8 cellular contexts compared by ENCODE assay signal in the genomic region with DNA sequence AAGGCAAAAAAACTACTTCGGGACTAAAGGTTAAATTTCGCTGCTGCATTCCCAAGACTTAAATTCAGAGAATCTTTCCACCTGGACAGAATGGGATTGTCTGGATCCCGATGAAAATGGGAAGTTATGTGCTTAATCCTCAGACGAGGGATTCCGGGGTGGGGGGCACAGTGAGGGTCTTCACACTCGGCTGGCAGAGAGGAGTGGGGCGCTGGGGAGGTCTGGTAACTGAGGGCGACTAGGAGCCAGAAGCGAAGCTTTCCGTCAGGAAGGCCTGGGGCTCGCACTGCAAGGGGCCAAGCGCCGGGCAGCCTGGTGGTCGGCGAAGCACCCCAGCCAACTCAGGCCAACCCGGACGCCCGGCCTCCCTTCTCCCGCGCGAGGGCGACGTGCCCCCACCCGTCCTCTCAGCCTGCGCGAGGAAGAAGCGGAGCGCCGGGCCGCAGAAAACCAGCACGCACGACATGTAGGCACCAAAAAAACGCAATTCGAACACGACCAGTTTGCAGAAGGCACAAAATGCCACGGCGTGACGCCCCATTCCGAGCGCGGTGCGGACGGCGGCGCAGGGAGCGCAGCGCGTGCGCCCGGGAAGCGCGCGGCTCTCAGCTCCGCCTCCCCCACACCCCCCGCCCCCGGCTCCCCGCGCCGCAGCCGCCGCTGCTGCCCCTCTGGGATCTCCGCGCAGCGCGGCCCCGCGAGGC.
DNase-seq lines count a peak whose midpoint lies in the region; ATAC-seq and TF ChIP-seq lines count a peak whose summit lies in the region.

No MANE protein-coding gene starts in this region.

- H3K4me2 ChIP-seq in neuronal stem cell (ENCODE audit: insufficient read depth, low read length, poor library complexity, severe bottlenecking), result peak overlapping the region; percentile 90

- peak overlapping the region; percentile 98 for H3K18ac ChIP-seq in neuronal stem cell (ENCODE audit: low read length)

- peaks cover 38% of the 10 kb centered on the region for H3K4me1 Mint-ChIP-seq in activated CD4-positive, alpha-beta T cell treated with anti-CD3 and anti-CD28 coated beads for 36 hours
- peaks cover 45% of the 10 kb centered on the region for H3K4me1 Mint-ChIP-seq in activated CD8-positive, alpha-beta T cell treated with anti-CD3 and anti-CD28 coated beads, Interleukin-2, amount 10 ng/mL, durations not matched to agents 7 days and 5 days (ENCODE audit: low read depth)

- H3K27ac Mint-ChIP-seq in activated CD4-positive, alpha-beta T cell treated with anti-CD3 and anti-CD28 coated beads for 36 hours, result peak overlapping the region; percentile 98
- peak overlapping the region; percentile 95 for H3K27ac Mint-ChIP-seq in activated CD8-positive, alpha-beta T cell treated with anti-CD3 and anti-CD28 coated beads, Interleukin-2, amount 10 ng/mL, durations not matched to agents 7 days and 5 days

- POLR2A ChIA-PET in activated CD4-positive, alpha-beta T cell treated with anti-CD3 and anti-CD28 coated beads for 36 hours (lab: Charles Lee), result interaction anchor here (0.6 kb wide), 1 partner anchor 207 kb away, joined by 6 read pairs; no protein-coding TSS in a partner anchor
- POLR2A ChIA-PET in activated CD8-positive, alpha-beta T cell treated with anti-CD3 and anti-CD28 coated beads, Interleukin-2, amount 10 ng/mL, durations not matched to agents 7 days and 5 days (lab: Charles Lee), result interaction anchor here (0.5 to 1.9 kb wide), 11 partner anchors 10 to 190 kb away, joined by 3 to 12 read pairs (median 4); a partner anchor contains a TSS

- H3K79me1 ChIP-seq in neuronal stem cell (ENCODE audit: low read depth, low read length), result no peaks in the 10 kb centered on the region

- no peak overlapping the region for H2AK5ac ChIP-seq in neuronal stem cell (ENCODE audit: low read depth, low read length)

- peak overlapping the region; percentile 98 for H2BK5ac ChIP-seq in neuronal stem cell (ENCODE audit: low read length)

- H3K36me3 Mint-ChIP-seq in activated CD4-positive, alpha-beta T cell treated with anti-CD3 and anti-CD28 coated beads for 36 hours (ENCODE audit: low read depth), result peaks cover 19% of the 10 kb centered on the region
- peaks cover 19% of the 10 kb centered on the region for H3K36me3 Mint-ChIP-seq in activated CD8-positive, alpha-beta T cell treated with anti-CD3 and anti-CD28 coated beads, Interleukin-2, amount 10 ng/mL, durations not matched to agents 7 days and 5 days (ENCODE audit: low read depth)

- H3K4me3 ChIP-seq in HUES64 (ENCODE audit: low read length) (peak overlapping the region; percentile 85), fibroblast of villous mesenchyme (ENCODE audit: low read depth, low read length) (peak overlapping the region; percentile 78), neuronal stem cell (ENCODE audit: low read length in 2 of 2) (peak overlapping the region; percentile 86 to 87)

- H4K8ac ChIP-seq in neuronal stem cell (ENCODE audit: low read depth, low read length), result no peak overlapping the region

- peak overlapping the region; percentile 92 for H2AFZ ChIP-seq in neuronal stem cell (ENCODE audit: low read length)

- peaks cover 2% of the 10 kb centered on the region for H3K27me3 Mint-ChIP-seq in activated CD4-positive, alpha-beta T cell treated with anti-CD3 and anti-CD28 coated beads for 36 hours
- H3K27me3 Mint-ChIP-seq in activated CD8-positive, alpha-beta T cell treated with anti-CD3 and anti-CD28 coated beads, Interleukin-2, amount 10 ng/mL, durations not matched to agents 7 days and 5 days (ENCODE audit: low read depth), result no peaks in the 10 kb centered on the region

- H3K4me3 Mint-ChIP-seq in activated CD4-positive, alpha-beta T cell treated with anti-CD3 and anti-CD28 coated beads for 36 hours, result peak overlapping the region; percentile 93
- peak overlapping the region; percentile 91 for H3K4me3 Mint-ChIP-seq in activated CD8-positive, alpha-beta T cell treated with anti-CD3 and anti-CD28 coated beads, Interleukin-2, amount 10 ng/mL, durations not matched to agents 7 days and 5 days

- peak overlapping the region; percentile 90 for H3K27ac ChIP-seq in HUES64 (ENCODE audit: low read depth, low read length)
- H3K27ac ChIP-seq in neuronal stem cell (replicated peaks; ENCODE audit: low read length), result peak overlapping the region; percentile 97

- H3K36me3 ChIP-seq in HUES64 (ENCODE audit: insufficient read depth, low read length) (no peaks in the 10 kb centered on the region), neuronal stem cell (replicated peaks in 1 of 2; ENCODE audit: control insufficient read depth in 2 of 2, insufficient read depth in 2 of 2, low read length in 2 of 2) (no peaks in the 10 kb centered on the region)

- H3K14ac ChIP-seq in neuronal stem cell (ENCODE audit: low read length), result peak overlapping the region; percentile 90

- H3K4me1 ChIP-seq in HUES64 (ENCODE audit: insufficient read depth, low read length) (peaks cover 27% of the 10 kb centered on the region), neuronal stem cell (ENCODE audit: control insufficient read depth in 2 of 2, insufficient read depth in 1 of 2, low read depth in 1 of 2, low read length in 2 of 2) (peaks cover 8 to 10% of the 10 kb centered on the region in 2 donors)

- intact Hi-C loops in activated CD4-positive, alpha-beta T cell treated with anti-CD3 and anti-CD28 coated beads for 36 hours (cut with DNase I, micrococcal nuclease), result loop anchor here (1.0 to 10.0 kb wide), 7 partner anchors 26 to 637 kb away; no protein-coding TSS in a partner anchor

- peak overlapping the region; percentile 96 for H2BK15ac ChIP-seq in neuronal stem cell (ENCODE audit: low read length)

- DNase-seq in activated CD4-positive, alpha-beta T cell treated with anti-CD3 and anti-CD28 coated beads for 36 hours, result no peak
- no peak for DNase-seq in activated CD4-positive, alpha-beta T cell treated with anti-CD3 and anti-CD28 coated beads for 4 hours
- DNase-seq in activated CD8-positive, alpha-beta T cell treated with anti-CD3 and anti-CD28 coated beads, Interleukin-2, amount 10 ng/mL, durations not matched to agents 7 days and 5 days, result peak; percentile 77
- DNase-seq in fibroblast of villous mesenchyme (ENCODE audit: low read depth), result no peak
- DNase-seq in neuronal stem cell (ENCODE audit: low spot score), result peak; percentile 82
- no peak for DNase-seq in 8988T

- H3K23ac ChIP-seq in neuronal stem cell (ENCODE audit: low read depth, low read length, poor library complexity), result peak overlapping the region; percentile 85

- no peak overlapping the region for H4K91ac ChIP-seq in neuronal stem cell (ENCODE audit: low read depth, low read length, poor library complexity)

- peaks cover 11% of the 10 kb centered on the region; the same call in 1 of the 2 replicates for H3K27me3 ChIP-seq in HUES64 (ENCODE audit: insufficient read depth, low read length)
- no peaks in the 10 kb centered on the region for H3K27me3 ChIP-seq in neuronal stem cell (ENCODE audit: control insufficient read depth in 3 of 3, insufficient read depth in 3 of 3, low read depth in 1 of 3, low read length in 3 of 3)

- H3K9me3 ChIP-seq in HUES64 (ENCODE audit: insufficient read depth, low read depth, low read length), result no peaks in the 10 kb centered on the region
- peaks cover 0 to 10% of the 10 kb centered on the region in 2 donors for H3K9me3 ChIP-seq in neuronal stem cell (replicated peaks in 1 of 2; ENCODE audit: control insufficient read depth in 2 of 2, insufficient read depth in 1 of 2, low read depth in 1 of 2, low read length in 2 of 2)

- under 1% methylated on average over 55 of the region's 67 CpGs for WGBS in HUES64
- no CpG with 5 or more reads among the region's 67 CpGs for WGBS in neuronal stem cell (ENCODE audit: extremely low coverage in 2 of 2, insufficient read length in 2 of 2, insufficient replicate concordance in 1 of 2), 2 donors

- CTCF ChIA-PET in activated CD4-positive, alpha-beta T cell treated with anti-CD3 and anti-CD28 coated beads for 36 hours (lab: Charles Lee), result interaction anchor here (0.7 kb wide), 1 partner anchor 321 kb away, joined by 3 read pairs; no protein-coding TSS in a partner anchor
- CTCF ChIA-PET in activated CD8-positive, alpha-beta T cell treated with anti-CD3 and anti-CD28 coated beads, Interleukin-2, amount 10 ng/mL, durations not matched to agents 7 days and 5 days (lab: Charles Lee), result interaction anchor here (1.0 to 1.3 kb wide), 5 partner anchors 10 to 81 kb away, joined by 3 to 5 read pairs (median 3); no protein-coding TSS in a partner anchor

- H3K4ac ChIP-seq in neuronal stem cell (ENCODE audit: low read length), result peak overlapping the region; percentile 84

- no peak overlapping the region for H2BK12ac ChIP-seq in neuronal stem cell (ENCODE audit: low read length)

- peak overlapping the region; percentile 88 for H2BK120ac ChIP-seq in neuronal stem cell (ENCODE audit: low read depth, low read length)

- no peak for ATAC-seq in activated CD4-positive, alpha-beta T cell treated with anti-CD3 and anti-CD28 coated beads for 36 hours
- ATAC-seq in GM21576 (IDR thresholded peaks at IDR 0.05; ENCODE audit: unreplicated experiment), result peak; percentile 65
- no peak for ATAC-seq in activated CD8-positive, alpha-beta T cell treated with anti-CD3 and anti-CD28 coated beads, Interleukin-2, amount 10 ng/mL, durations not matched to agents 7 days and 5 days

- peak; percentile 19 for TF ChIP-seq CTCF in fibroblast of villous mesenchyme (IDR thresholded peaks at IDR 0.05; ENCODE audit: insufficient read depth, low read depth, low read length)

- peak overlapping the region; percentile 93 for H3K9ac ChIP-seq in HUES64 (ENCODE audit: low read depth, low read length)
- peak overlapping the region; percentile 96 for H3K9ac ChIP-seq in neuronal stem cell (ENCODE audit: low read depth, low read length, poor library complexity)

- no peaks in the 10 kb centered on the region for H3K9me3 Mint-ChIP-seq in activated CD4-positive, alpha-beta T cell treated with anti-CD3 and anti-CD28 coated beads for 36 hours (ENCODE audit: low read depth)
- H3K9me3 Mint-ChIP-seq in activated CD8-positive, alpha-beta T cell treated with anti-CD3 and anti-CD28 coated beads, Interleukin-2, amount 10 ng/mL, durations not matched to agents 7 days and 5 days (ENCODE audit: insufficient read depth), result no peaks in the 10 kb centered on the region

Comparison
In these comparisons a context has a peak if more than half of its experiments do, and no peak if none do; other contexts are left out.
1. DNase-seq: peak in activated CD8-positive, alpha-beta T cell treated with anti-CD3 and anti-CD28 coated beads, Interleukin-2, amount 10 ng/mL, durations not matched to agents 7 days and 5 days (single experiment) and neuronal stem cell (single experiment); none in activated CD4-positive, alpha-beta T cell treated with anti-CD3 and anti-CD28 coated beads for 36 hours (single experiment), activated CD4-positive, alpha-beta T cell treated with anti-CD3 and anti-CD28 coated beads for 4 hours (0 of 2), fibroblast of villous mesenchyme (single experiment) and 8988T (single experiment).
2. Peak in every context shown above with its lines, with median percentiles within 50 percentile points of each other: H3K4me3 ChIP-seq.